15 cellular contexts compared by ENCODE assay signal in genomic region chr20:53224851-53225250, GRCh38.
"Had no signal": no experiment of that assay in that cellular context is flagged by ENCODE, and none has a peak within 500 bp of the region (broad histone marks: within the 10 kb centered on the region; RNA-seq: fewer than 3 reads in every experiment).

No MANE protein-coding gene starts in this region.

- H3K36me3 ChIP-seq: colonic mucosa, esophagus squamous epithelium, neutrophil had no signal

- H3K4me3 Mint-ChIP-seq: activated naive CD8-positive, alpha-beta T cell treated with anti-CD3 and anti-CD28 coated beads, Interleukin-2, amount 10 ng/mL, durations not matched to agents 7 days and 5 days; activated T-cell treated with anti-CD3 and anti-CD28 coated beads, Interleukin-2, amount 50 U/mL, for 24 hours; mesothelial cell of epicardium; stimulated activated effector memory CD8-positive, alpha-beta T cell treated with anti-CD3 and anti-CD28 coated beads, Interleukin-12 subunit alpha, Interleukin-12 subunit beta, amount 100 ng/mL, for 72 hours; T-helper 2 cell treated with Interferon-gamma antibody and Interleukin-4, amounts not matched to agents 5 μg/mL and 100 μg/mL, for 36 hours had no signal

- H3K27ac Mint-ChIP-seq: activated naive CD8-positive, alpha-beta T cell treated with anti-CD3 and anti-CD28 coated beads, Interleukin-2, amount 10 ng/mL, durations not matched to agents 7 days and 5 days; activated T-cell treated with anti-CD3 and anti-CD28 coated beads, Interleukin-2, amount 50 U/mL, for 24 hours; mesothelial cell of epicardium; stimulated activated effector memory CD8-positive, alpha-beta T cell treated with anti-CD3 and anti-CD28 coated beads, Interleukin-12 subunit alpha, Interleukin-12 subunit beta, amount 100 ng/mL, for 72 hours; T-helper 2 cell treated with Interferon-gamma antibody and Interleukin-4, amounts not matched to agents 5 μg/mL and 100 μg/mL, for 36 hours had no signal

- H3K4me1 Mint-ChIP-seq: activated naive CD8-positive, alpha-beta T cell treated with anti-CD3 and anti-CD28 coated beads, Interleukin-2, amount 10 ng/mL, durations not matched to agents 7 days and 5 days; stimulated activated effector memory CD8-positive, alpha-beta T cell treated with anti-CD3 and anti-CD28 coated beads, Interleukin-12 subunit alpha, Interleukin-12 subunit beta, amount 100 ng/mL, for 72 hours had no signal

- H3K4me2 ChIP-seq: hepatocyte had no signal

- H3K79me2 ChIP-seq: hepatocyte had no signal

- H3K27me3 ChIP-seq: colonic mucosa, esophagus squamous epithelium, hepatocyte had no signal

- H3K36me3 Mint-ChIP-seq: activated naive CD8-positive, alpha-beta T cell treated with anti-CD3 and anti-CD28 coated beads, Interleukin-2, amount 10 ng/mL, durations not matched to agents 7 days and 5 days; stimulated activated effector memory CD8-positive, alpha-beta T cell treated with anti-CD3 and anti-CD28 coated beads, Interleukin-12 subunit alpha, Interleukin-12 subunit beta, amount 100 ng/mL, for 72 hours had no signal

- H3K4me1 ChIP-seq: colonic mucosa had no signal

- DNase-seq: activated effector memory CD4-positive, alpha-beta T cell treated with anti-CD3 and anti-CD28 coated beads, Interleukin-2, amount 50 U/mL, for 16 hours; activated naive CD8-positive, alpha-beta T cell treated with anti-CD3 and anti-CD28 coated beads, Interleukin-2, amount 10 ng/mL, durations not matched to agents 7 days and 5 days; activated T-cell treated with anti-CD3 and anti-CD28 coated beads, Interleukin-2, amount 50 U/mL, for 24 hours; colonic mucosa; esophagus squamous epithelium; posterior cingulate gyrus; small intestine; substantia nigra; SW 1271 had no signal

- ATAC-seq: activated CD4-positive, CD25-positive, alpha-beta regulatory T cell treated with anti-CD3 and anti-CD28 coated beads, Interleukin-2, amount 50 U/mL, for 24 hours; stimulated activated effector memory CD8-positive, alpha-beta T cell treated with anti-CD3 and anti-CD28 coated beads, Interleukin-12 subunit alpha, Interleukin-12 subunit beta, amount 100 ng/mL, for 72 hours had no signal

- H2AFZ ChIP-seq: hepatocyte had no signal

- H3K9me3 Mint-ChIP-seq: stimulated activated effector memory CD8-positive, alpha-beta T cell treated with anti-CD3 and anti-CD28 coated beads, Interleukin-12 subunit alpha, Interleukin-12 subunit beta, amount 100 ng/mL, for 72 hours; T-helper 2 cell treated with Interferon-gamma antibody and Interleukin-4, amounts not matched to agents 5 μg/mL and 100 μg/mL, for 36 hours had no signal

- H3K27ac ChIP-seq: colonic mucosa, esophagus squamous epithelium, hepatocyte, neutrophil had no signal

- H3K4me3 ChIP-seq: colonic mucosa, esophagus squamous epithelium, hepatocyte had no signal

- H3K9me3 ChIP-seq: colonic mucosa, esophagus squamous epithelium, neutrophil had no signal
